ENCODE assay signal across 27 cellular contexts in the genomic region with DNA sequence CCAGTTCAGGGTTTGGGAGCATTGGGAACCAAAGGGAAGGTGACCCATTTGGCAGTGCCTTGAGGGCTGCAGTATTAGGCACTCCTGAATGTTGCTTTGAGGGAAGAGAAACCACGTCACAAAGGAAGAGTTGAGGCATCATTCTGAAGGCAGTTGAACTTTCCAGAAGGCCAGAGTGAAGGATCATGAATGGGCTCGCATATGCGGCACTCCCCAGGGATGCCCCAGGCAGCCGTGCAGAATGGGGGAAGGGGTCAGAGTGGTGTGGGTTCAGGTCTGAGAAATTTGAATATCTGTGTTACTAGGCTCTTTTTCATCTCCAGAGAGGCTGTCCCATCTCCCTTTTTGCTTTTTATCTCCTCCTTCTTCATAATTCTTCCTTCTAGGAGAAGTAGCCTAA.
"Had no signal": no experiment of that assay in that cellular context is flagged by ENCODE, and none has a peak within 500 bp of the region (broad histone marks: within the 10 kb centered on the region; RNA-seq: fewer than 3 reads in every experiment).

No MANE protein-coding gene starts in this region.

- H3K4me1 Mint-ChIP-seq: naive B cell had no signal

- H3K9me3 Mint-ChIP-seq: endodermal cell, mesothelial cell of epicardium had no signal

- H3K4me3 Mint-ChIP-seq: endodermal cell, mesothelial cell of epicardium had no signal

- H3K27me3 ChIP-seq: dorsolateral prefrontal cortex, esophagus squamous epithelium, foreskin keratinocyte, gastroesophageal sphincter, heart left ventricle, hepatocyte, left lung had no signal

- H3K4me1 ChIP-seq: esophagus squamous epithelium, foreskin keratinocyte, left lung, lower lobe of right lung had no signal

- DNase-seq: dermis blood vessel endothelial cell; dorsolateral prefrontal cortex; effector CD4-positive, alpha-beta T cell; effector memory CD4-positive, alpha-beta T cell; endodermal cell; erythroblast; esophagus squamous epithelium; foreskin keratinocyte; hypothalamus; left cardiac atrium; mesenchymal stem cell; mucosa of descending colon; naive B cell had no signal

- H3K36me3 ChIP-seq: esophagus squamous epithelium, gastroesophageal sphincter, heart left ventricle, left lung, lower lobe of right lung had no signal

- H3K9me3 ChIP-seq: esophagus squamous epithelium, gastroesophageal sphincter, heart left ventricle, left lung, lower lobe of right lung, mucosa of descending colon had no signal

- FAIRE-seq: colon, endometrium, frontal cortex, islet of Langerhans, keratinocyte had no signal

- ATAC-seq: esophagus mucosa, foreskin keratinocyte, gastroesophageal sphincter, mucosa of descending colon had no signal

- H3K4me3 ChIP-seq: coronary artery, dorsolateral prefrontal cortex, esophagus squamous epithelium, gastroesophageal sphincter, heart left ventricle, hepatocyte, left lung, lower lobe of right lung, mucosa of descending colon had no signal

- H3K79me2 ChIP-seq: hepatocyte had no signal

- H3K36me3 Mint-ChIP-seq: mesothelial cell of epicardium, naive B cell had no signal

- H3K27ac ChIP-seq: coronary artery, dorsolateral prefrontal cortex, epithelial cell of prostate, esophagus squamous epithelium, foreskin keratinocyte, gastroesophageal sphincter, heart left ventricle, hepatocyte, left lung, lower lobe of right lung had no signal

- H3K4me2 ChIP-seq: hepatocyte had no signal

- H3K27ac Mint-ChIP-seq: endodermal cell, mesothelial cell of epicardium had no signal

- H2AFZ ChIP-seq: hepatocyte had no signal
